Comparison of ENCODE assay signal across 1 cellular context in genomic region chr14:69242311-69243224, GRCh38.
TF ChIP-seq lines count a peak whose summit lies in the region.

No MANE protein-coding gene starts in this region.

TF ChIP-seq in GM23338, 12 proteins besides CTCF, POLR2A, EP300 and RAD21:
- TF ChIP-seq ZNF462 (CRISPR knock-in tag; IDR thresholded peaks at IDR 0.05) (no peak), EZH2phosphoT487 (IDR thresholded peaks at IDR 0.05; ENCODE audit: unreplicated experiment) (no peak), ETS1 (IDR thresholded peaks at IDR 0.05) (no peak), ZNF331 (CRISPR knock-in tag; IDR thresholded peaks at IDR 0.05; ENCODE audit: low read depth) (no peak), ZNF114 (CRISPR knock-in tag; IDR thresholded peaks at IDR 0.05) (no peak), POLR2AphosphoS5 (IDR thresholded peaks at IDR 0.05; ENCODE audit: low read depth) (no peak), NANOG (IDR thresholded peaks at IDR 0.05; ENCODE audit: borderline replicate concordance) (no peak), EZH2 (IDR thresholded peaks at IDR 0.05; ENCODE audit: low read depth, unreplicated experiment) (no peak), STAT1 (IDR thresholded peaks at IDR 0.05; ENCODE audit: unreplicated experiment) (no peak), REST (IDR thresholded peaks at IDR 0.05; ENCODE audit: unreplicated experiment) (no peak), CREB1 (CRISPR knock-in tag; IDR thresholded peaks at IDR 0.05; ENCODE audit: low read depth) (no peak), JUNB (IDR thresholded peaks at IDR 0.05; ENCODE audit: unreplicated experiment) (no peak)
TF ChIP-seq in GM23338: peak in this region for 0.
